In the genomic region with DNA sequence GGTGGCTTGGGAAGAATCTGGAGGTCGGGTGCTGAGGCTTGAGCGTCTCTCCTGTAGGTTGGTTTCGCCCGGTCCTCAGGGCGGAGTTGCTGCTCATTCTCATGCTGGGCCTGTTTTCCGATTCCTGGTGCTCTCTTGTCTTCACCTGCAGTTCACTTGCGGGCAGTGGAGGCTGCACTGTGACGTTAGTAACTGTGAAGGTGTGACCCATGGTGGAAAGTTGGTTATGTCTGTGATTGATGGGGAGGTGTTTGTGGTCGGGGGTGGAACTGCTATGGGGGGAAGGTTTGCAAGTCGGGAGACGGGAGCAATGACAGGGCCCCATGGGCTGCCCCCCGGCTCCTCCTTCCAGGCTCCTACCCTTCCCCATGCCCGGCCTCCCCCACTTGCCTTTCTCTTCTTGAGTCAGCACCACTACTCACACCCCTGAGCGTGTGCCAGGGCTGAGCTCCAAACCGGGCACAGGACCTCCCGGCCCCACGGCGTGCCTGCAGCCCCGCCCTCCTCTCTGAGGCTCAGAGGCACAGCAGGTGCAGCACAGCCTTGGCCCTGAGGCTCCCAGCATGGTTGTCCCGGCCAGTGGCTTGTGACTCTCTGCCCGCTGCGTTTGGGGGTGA, we compare ENCODE assay signal across 10 cellular contexts.
A peak's percentile ranks its signal among the peaks of the same experiment; 100 is the strongest.
DNase-seq lines count a peak whose midpoint lies in the region; ATAC-seq and TF ChIP-seq lines count a peak whose summit lies in the region.
"Had no signal": no experiment of that assay in that cellular context is flagged by ENCODE, and none has a peak within 500 bp of the region (broad histone marks: within the 10 kb centered on the region; RNA-seq: fewer than 3 reads in every experiment).

No MANE protein-coding gene starts in this region.

- 68 to 85% methylated on average over 22 of the region's 22 CpGs for WGBS in lung, 2 donors
- 61 to 76% methylated on average over 16 to 22 of the region's 22 CpGs for WGBS in upper lobe of left lung, 2 donors

- peaks cover 0 to 27% of the 10 kb centered on the region in 2 donors for H3K4me1 ChIP-seq in lung (ENCODE audit: control insufficient read depth in 2 of 2, insufficient read depth in 2 of 2, low read length in 2 of 2)
- H3K4me1 ChIP-seq in upper lobe of left lung: peaks cover 6 to 73% (median 51%) of the 10 kb centered on the region in 4 donors
- H3K4me1 ChIP-seq: HAP-1, vagina had no signal

- H3K4me3 Mint-ChIP-seq in activated naive CD4-positive, alpha-beta T cell treated with anti-CD3 and anti-CD28 coated beads, Interleukin-2, amount 10 ng/mL, durations not matched to agents 7 days and 5 days: no peak overlapping the region
- H3K4me3 Mint-ChIP-seq in osteocyte (ENCODE audit: unreplicated experiment): no peak overlapping the region

- H3K9me3 Mint-ChIP-seq in activated naive CD4-positive, alpha-beta T cell treated with anti-CD3 and anti-CD28 coated beads, Interleukin-2, amount 10 ng/mL, durations not matched to agents 7 days and 5 days: no peaks in the 10 kb centered on the region
- H3K9me3 Mint-ChIP-seq in osteocyte (ENCODE audit: unreplicated experiment): no peaks in the 10 kb centered on the region

- H3K36me3 ChIP-seq in lung (ENCODE audit: control insufficient read depth in 2 of 2, insufficient read depth in 2 of 2, low read length in 2 of 2): peaks cover 0 to 4% of the 10 kb centered on the region in 2 donors
- H3K36me3 ChIP-seq in upper lobe of left lung: peaks cover 0 to 4% (median 0%) of the 10 kb centered on the region in 4 donors
- H3K36me3 ChIP-seq: HAP-1, vagina had no signal

- H3K27me3 ChIP-seq in lung (ENCODE audit: control insufficient read depth, insufficient read depth) (no peaks in the 10 kb centered on the region), upper lobe of left lung (no peaks in the 10 kb centered on the region)
- H3K27me3 ChIP-seq: vagina had no signal

- no peak overlapping the region for H3K27ac Mint-ChIP-seq in activated naive CD4-positive, alpha-beta T cell treated with anti-CD3 and anti-CD28 coated beads, Interleukin-2, amount 10 ng/mL, durations not matched to agents 7 days and 5 days
- no peak overlapping the region for H3K27ac Mint-ChIP-seq in osteocyte (ENCODE audit: unreplicated experiment)

- peaks cover 19% of the 10 kb centered on the region for H3K4me1 Mint-ChIP-seq in activated naive CD4-positive, alpha-beta T cell treated with anti-CD3 and anti-CD28 coated beads, Interleukin-2, amount 10 ng/mL, durations not matched to agents 7 days and 5 days
- no peaks in the 10 kb centered on the region for H3K4me1 Mint-ChIP-seq in osteocyte (ENCODE audit: unreplicated experiment)

- no peaks in the 10 kb centered on the region for H3K9me3 ChIP-seq in lung (ENCODE audit: control insufficient read depth in 2 of 2, insufficient read depth in 1 of 2, low read length in 1 of 2)
- no peaks in the 10 kb centered on the region for H3K9me3 ChIP-seq in upper lobe of left lung
- H3K9me3 ChIP-seq: HAP-1, vagina had no signal

- peaks cover 5% of the 10 kb centered on the region for H3K36me3 Mint-ChIP-seq in activated naive CD4-positive, alpha-beta T cell treated with anti-CD3 and anti-CD28 coated beads, Interleukin-2, amount 10 ng/mL, durations not matched to agents 7 days and 5 days
- peaks cover 4% of the 10 kb centered on the region for H3K36me3 Mint-ChIP-seq in osteocyte (ENCODE audit: unreplicated experiment)

- TF ChIP-seq POLR2A in upper lobe of left lung (IDR thresholded peaks at IDR 0.05): no peak

- H3K27ac ChIP-seq in lung (ENCODE audit: low read depth in 1 of 2, low read length in 1 of 2) (peak overlapping the region; percentile 34 to 55), upper lobe of left lung (peak overlapping the region; percentile 42 to 71 (median 45))
- H3K27ac ChIP-seq: vagina had no signal

- peak; percentile 4 for DNase-seq in activated naive CD4-positive, alpha-beta T cell treated with Interleukin-2 at 50 U/mL for 16 hours
- DNase-seq in activated naive CD4-positive, alpha-beta T cell treated with anti-CD3 and anti-CD28 coated beads, Interleukin-2, amount 10 ng/mL, durations not matched to agents 7 days and 5 days: no peak
- peak; percentile 19 for DNase-seq in astrocyte of the hippocampus (ENCODE audit: low read depth, low spot score)
- peak; percentile 77 for DNase-seq in lung (ENCODE audit: low spot score)
- peak; percentile 87 to 89 for DNase-seq in upper lobe of left lung
- DNase-seq in osteocyte (ENCODE audit: extremely low spot score, unreplicated experiment): no peak
- no peak for DNase-seq in NCI-H1694 (lab: John Stamatoyannopoulos, UW)
- DNase-seq in AML-193 (lab: John Stamatoyannopoulos, UW): no peak

- TF ChIP-seq CTCF in lung (IDR thresholded peaks at IDR 0.05; ENCODE audit: control extremely low read depth, extremely low read depth): no peak
- peak in 1 of 6 experiments; percentile 13 for TF ChIP-seq CTCF in upper lobe of left lung (IDR thresholded peaks at IDR 0.05)
- no peak for TF ChIP-seq CTCF in osteocyte (IDR thresholded peaks at IDR 0.05)

- TF ChIP-seq EP300 in upper lobe of left lung (IDR thresholded peaks at IDR 0.05): no peak

- CTCF ChIA-PET in activated naive CD4-positive, alpha-beta T cell treated with anti-CD3 and anti-CD28 coated beads, Interleukin-2, amount 10 ng/mL, durations not matched to agents 7 days and 5 days (lab: Charles Lee): no interaction called here

- no peaks in the 10 kb centered on the region for H3K27me3 Mint-ChIP-seq in activated naive CD4-positive, alpha-beta T cell treated with anti-CD3 and anti-CD28 coated beads, Interleukin-2, amount 10 ng/mL, durations not matched to agents 7 days and 5 days
- no peaks in the 10 kb centered on the region for H3K27me3 Mint-ChIP-seq in osteocyte (ENCODE audit: unreplicated experiment)

- H3K4me3 ChIP-seq in lung (no peak overlapping the region), upper lobe of left lung (peak overlapping the region in 1 of 4 donors; percentile 3)
- H3K4me3 ChIP-seq: HAP-1, vagina had no signal

- peak; percentile 49 for ATAC-seq in lung (ENCODE audit: insufficient read depth, low FRiP score)
- ATAC-seq in upper lobe of left lung (ENCODE audit: low FRiP score in 2 of 2): peak; percentile 43 to 74

Comparison
In these comparisons a context has a peak if more than half of its experiments do, and no peak if none do; other contexts are left out.
1. DNase-seq: peak in activated naive CD4-positive, alpha-beta T cell treated with Interleukin-2 at 50 U/mL for 16 hours (single experiment), astrocyte of the hippocampus (single experiment), lung (single experiment) and upper lobe of left lung (2 of 2); none in activated naive CD4-positive, alpha-beta T cell treated with anti-CD3 and anti-CD28 coated beads, Interleukin-2, amount 10 ng/mL, durations not matched to agents 7 days and 5 days (single experiment), osteocyte (single experiment), NCI-H1694 (single experiment) and AML-193 (0 of 2).